ENCODE assay signal across 1 cellular context in the genomic region with DNA sequence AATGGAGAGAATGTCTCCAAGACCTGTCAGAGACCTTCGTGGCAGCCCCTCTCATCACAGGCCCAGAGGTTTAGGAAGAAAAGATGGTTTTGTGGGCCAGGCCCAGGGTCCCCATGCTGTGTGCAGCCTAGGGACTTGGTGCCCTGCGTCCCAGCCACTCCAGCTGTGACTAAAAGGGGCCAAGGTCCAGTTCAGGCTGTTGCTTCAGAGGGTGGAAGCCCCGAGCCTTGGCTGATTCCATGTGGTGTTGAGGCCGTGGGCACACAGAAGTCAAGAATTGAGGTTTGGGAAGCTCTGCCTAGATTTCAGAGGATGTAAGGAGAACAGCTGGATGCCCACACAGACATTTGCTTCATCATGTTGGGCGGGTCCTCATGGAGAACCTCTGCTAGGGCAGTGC.
TF ChIP-seq lines count a peak whose summit lies in the region.

No MANE protein-coding gene starts in this region.

TF ChIP-seq in HepG2, 621 proteins besides CTCF, POLR2A, EP300 and RAD21 (continued from another document and continues in another):
- TF ChIP-seq PAXIP1 (CRISPR knock-in tag; conservative IDR thresholded peaks at IDR 0.05) = peak; percentile 42
- peak; percentile 46; the same call in 1 of the 2 replicates for TF ChIP-seq UBTF (CRISPR knock-in tag; IDR thresholded peaks at IDR 0.05)
- 0 out of 2 replicates have a peak, but pooled peaks have one; percentile 22 for TF ChIP-seq POGZ (CRISPR knock-in tag; IDR thresholded peaks at IDR 0.05)
- TF ChIP-seq IKZF5 (CRISPR knock-in tag; IDR thresholded peaks at IDR 0.05) = peak; percentile 45; the same call in 1 of the 2 replicates
- peak; percentile 46; the same call in 1 of the 2 replicates for TF ChIP-seq ZFX (CRISPR knock-in tag; IDR thresholded peaks at IDR 0.05; ENCODE audit: low read depth)
- TF ChIP-seq JARID2 (CRISPR knock-in tag; IDR thresholded peaks at IDR 0.05; ENCODE audit: insufficient replicate concordance) = no peak
- no peak for TF ChIP-seq NR2F6 (IDR thresholded peaks at IDR 0.05)
- TF ChIP-seq NR2F6 (CRISPR knock-in tag; IDR thresholded peaks at IDR 0.05) = peak; percentile 9; the same call in 1 of the 2 replicates
- TF ChIP-seq SAP130 (CRISPR knock-in tag; IDR thresholded peaks at IDR 0.05; ENCODE audit: low read depth) = peak; percentile 25; the same call in 1 of the 2 replicates
- no peak for TF ChIP-seq SNAI1 (CRISPR knock-in tag; IDR thresholded peaks at IDR 0.05; ENCODE audit: borderline replicate concordance)
- peak; percentile 62; the same call in 1 of the 2 replicates for TF ChIP-seq ZNF605 (CRISPR knock-in tag; IDR thresholded peaks at IDR 0.05)
- TF ChIP-seq ZNF280D (CRISPR knock-in tag; IDR thresholded peaks at IDR 0.05) = peak; percentile 79
- TF ChIP-seq ZNF362 (CRISPR knock-in tag; IDR thresholded peaks at IDR 0.05; ENCODE audit: borderline replicate concordance) = peak; percentile 35; the same call in 1 of the 2 replicates
- peak; percentile 51; the same call in 1 of the 2 replicates for TF ChIP-seq ZMYM4 (CRISPR knock-in tag; IDR thresholded peaks at IDR 0.05)
- TF ChIP-seq KAT7 (CRISPR knock-in tag; IDR thresholded peaks at IDR 0.05; ENCODE audit: borderline replicate concordance) = 0 out of 2 replicates have a peak, but pooled peaks have one; percentile 40
- no peak for TF ChIP-seq SATB2 (CRISPR knock-in tag; IDR thresholded peaks at IDR 0.05)
- TF ChIP-seq ATF4 (CRISPR knock-in tag; IDR thresholded peaks at IDR 0.05) = 0 out of 4 replicates have a peak, but pooled peaks of 1 of the 2 experiments have one; percentile 15
- 0 out of 2 replicates have a peak, but pooled peaks have one; percentile 20 for TF ChIP-seq CBX5 (CRISPR knock-in tag; IDR thresholded peaks at IDR 0.05; ENCODE audit: borderline replicate concordance)
- peak; percentile 24; the same call in 1 of the 2 replicates for TF ChIP-seq MYC (CRISPR knock-in tag; IDR thresholded peaks at IDR 0.05; ENCODE audit: borderline replicate concordance)
- TF ChIP-seq HNF4G (IDR thresholded peaks at IDR 0.05; ENCODE audit: borderline replicate concordance, low read depth, low read length) = peak; percentile 70; the same call in 1 of the 2 replicates
- TF ChIP-seq HNF4G (CRISPR knock-in tag; IDR thresholded peaks at IDR 0.05; ENCODE audit: borderline replicate concordance, low read depth) = peak; percentile 87
- peak; percentile 77 for TF ChIP-seq CEBPB (IDR thresholded peaks at IDR 0.05; ENCODE audit: borderline replicate concordance, low read depth, low read length)
- 0 out of 2 replicates have a peak, but pooled peaks have one; percentile 9 for TF ChIP-seq RXRB (CRISPR knock-in tag; IDR thresholded peaks at IDR 0.05; ENCODE audit: borderline replicate concordance)
- peak; percentile 67; the same call in 1 of the 2 replicates for TF ChIP-seq MAX (IDR thresholded peaks at IDR 0.05)
- peak; percentile 39; the same call in 1 of the 2 replicates for TF ChIP-seq HDAC1 (CRISPR knock-in tag; IDR thresholded peaks at IDR 0.05)
- TF ChIP-seq ZBTB7B (CRISPR knock-in tag; IDR thresholded peaks at IDR 0.05) = peak; percentile 16; the same call in 1 of the 2 replicates
- TF ChIP-seq, protein P1, sequence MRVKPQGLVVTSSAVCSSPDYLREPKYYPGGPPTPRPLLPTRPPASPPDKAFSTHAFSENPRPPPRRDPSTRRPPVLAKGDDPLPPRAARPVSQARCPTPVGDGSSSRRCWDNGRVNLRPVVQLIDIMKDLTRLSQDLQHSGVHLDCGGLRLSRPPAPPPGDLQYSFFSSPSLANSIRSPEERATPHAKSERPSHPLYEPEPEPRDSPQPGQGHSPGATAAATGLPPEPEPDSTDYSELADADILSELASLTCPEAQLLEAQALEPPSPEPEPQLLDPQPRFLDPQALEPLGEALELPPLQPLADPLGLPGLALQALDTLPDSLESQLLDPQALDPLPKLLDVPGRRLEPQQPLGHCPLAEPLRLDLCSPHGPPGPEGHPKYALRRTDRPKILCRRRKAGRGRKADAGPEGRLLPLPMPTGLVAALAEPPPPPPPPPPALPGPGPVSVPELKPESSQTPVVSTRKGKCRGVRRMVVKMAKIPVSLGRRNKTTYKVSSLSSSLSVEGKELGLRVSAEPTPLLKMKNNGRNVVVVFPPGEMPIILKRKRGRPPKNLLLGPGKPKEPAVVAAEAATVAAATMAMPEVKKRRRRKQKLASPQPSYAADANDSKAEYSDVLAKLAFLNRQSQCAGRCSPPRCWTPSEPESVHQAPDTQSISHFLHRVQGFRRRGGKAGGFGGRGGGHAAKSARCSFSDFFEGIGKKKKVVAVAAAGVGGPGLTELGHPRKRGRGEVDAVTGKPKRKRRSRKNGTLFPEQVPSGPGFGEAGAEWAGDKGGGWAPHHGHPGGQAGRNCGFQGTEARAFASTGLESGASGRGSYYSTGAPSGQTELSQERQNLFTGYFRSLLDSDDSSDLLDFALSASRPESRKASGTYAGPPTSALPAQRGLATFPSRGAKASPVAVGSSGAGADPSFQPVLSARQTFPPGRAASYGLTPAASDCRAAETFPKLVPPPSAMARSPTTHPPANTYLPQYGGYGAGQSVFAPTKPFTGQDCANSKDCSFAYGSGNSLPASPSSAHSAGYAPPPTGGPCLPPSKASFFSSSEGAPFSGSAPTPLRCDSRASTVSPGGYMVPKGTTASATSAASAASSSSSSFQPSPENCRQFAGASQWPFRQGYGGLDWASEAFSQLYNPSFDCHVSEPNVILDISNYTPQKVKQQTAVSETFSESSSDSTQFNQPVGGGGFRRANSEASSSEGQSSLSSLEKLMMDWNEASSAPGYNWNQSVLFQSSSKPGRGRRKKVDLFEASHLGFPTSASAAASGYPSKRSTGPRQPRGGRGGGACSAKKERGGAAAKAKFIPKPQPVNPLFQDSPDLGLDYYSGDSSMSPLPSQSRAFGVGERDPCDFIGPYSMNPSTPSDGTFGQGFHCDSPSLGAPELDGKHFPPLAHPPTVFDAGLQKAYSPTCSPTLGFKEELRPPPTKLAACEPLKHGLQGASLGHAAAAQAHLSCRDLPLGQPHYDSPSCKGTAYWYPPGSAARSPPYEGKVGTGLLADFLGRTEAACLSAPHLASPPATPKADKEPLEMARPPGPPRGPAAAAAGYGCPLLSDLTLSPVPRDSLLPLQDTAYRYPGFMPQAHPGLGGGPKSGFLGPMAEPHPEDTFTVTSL (CRISPR knock-in tag; IDR thresholded peaks at IDR 0.05; ENCODE audit: borderline replicate concordance) = peak; percentile 45; the same call in 1 of the 2 replicates
- no peak for TF ChIP-seq NONO (IDR thresholded peaks at IDR 0.05)
- TF ChIP-seq NONO (CRISPR knock-in tag; conservative IDR thresholded peaks at IDR 0.05) = 0 out of 2 replicates have a peak, but pooled peaks have one; percentile 41
